8 cellular contexts compared by ENCODE assay signal in genomic region chr12:71439613-71440392, GRCh38. TPM values are rescaled to one million over a fixed set of nuclear protein-coding genes. Genes with fewer than 3 reads are reported as not detected.
DNase-seq lines count a peak whose midpoint lies in the region; ATAC-seq and TF ChIP-seq lines count a peak whose summit lies in the region.

Gene LGR5, plus strand, starts transcription at chr12:71439798. Its CDS starts 283 bp downstream, at chr12:71440081.

- TF ChIP-seq POLR2A in body of pancreas (IDR thresholded peaks at IDR 0.05) (no peak), gastrocnemius medialis (IDR thresholded peaks at IDR 0.05) (peak in 1 of 2 donors; percentile 42)

- H3K4me2 ChIP-seq in OCI-LY7 (ENCODE audit: low read length), result no peak within 1 kb of the TSS

- no peak within 1 kb of the TSS for H2AFZ ChIP-seq in OCI-LY7 (ENCODE audit: low read length)

- H3K4me1 ChIP-seq in body of pancreas, result peaks cover 29% of the 10 kb centered on the region
- peaks cover 13 to 29% of the 10 kb centered on the region in 2 donors for H3K4me1 ChIP-seq in gastrocnemius medialis
- no peaks in the 10 kb centered on the region for H3K4me1 ChIP-seq in OCI-LY7 (ENCODE audit: insufficient read depth, low read length, poor library complexity, severe bottlenecking)

- H3K36me3 ChIP-seq in body of pancreas (replicated peaks in 1 of 2; ENCODE audit: insufficient read depth in 1 of 2, low read depth in 2 of 2) (no peaks in the 10 kb centered on the region), gastrocnemius medialis (no peaks in the 10 kb centered on the region), OCI-LY7 (ENCODE audit: insufficient read depth, low read length) (no peaks in the 10 kb centered on the region)

- no TSS peak for BruUV-seq in OCI-LY7 (replicated peaks; lab: Mats Ljungman, UMichigan)

- intact Hi-C loops in body of pancreas (cut with DNase I), result no loop called here
- intact Hi-C loops in gastrocnemius medialis (cut with DNase I; ENCODE audit: low total_unique reads), result loop anchor here (1.0 kb wide), 1 partner anchor 25 kb away; no protein-coding TSS in a partner anchor
- intact Hi-C loops in OCI-LY7 (cut with micrococcal nuclease; ENCODE audit: unreplicated experiment), result no loop called here

- H3K27ac ChIP-seq in AG04450 (ENCODE audit: low read depth, low read length), result no peak within 1 kb of the TSS
- H3K27ac ChIP-seq in body of pancreas, result no peak within 1 kb of the TSS
- H3K27ac ChIP-seq in gastrocnemius medialis, result peak within 1 kb of the TSS; percentile 70 to 82 (median 71)
- no peak within 1 kb of the TSS for H3K27ac ChIP-seq in OCI-LY7 (ENCODE audit: low read depth, low read length, poor library complexity, severe bottlenecking)

- CTCF ChIA-PET in AG04450 (lab: Charles Lee), result no interaction called here
- CTCF ChIA-PET in OCI-LY7 (lab: Charles Lee; ENCODE audit: unreplicated experiment), result no interaction called here

- no peaks in the 10 kb centered on the region for H3K9me2 ChIP-seq in OCI-LY7 (ENCODE audit: insufficient read depth, low read length)

- H3K27me3 ChIP-seq in AG04450 (ENCODE audit: control insufficient read depth, insufficient read depth, low read length) (peaks cover 38% of the 10 kb centered on the region), body of pancreas (peaks cover 0 to 15% of the 10 kb centered on the region in 2 donors), gastrocnemius medialis (peaks cover 0 to 6% (median 0%) of the 10 kb centered on the region in 3 donors)

- no peaks in the 10 kb centered on the region for H4K20me1 ChIP-seq in OCI-LY7 (ENCODE audit: insufficient read depth, low read length)

- ATAC-seq in GM19351 (IDR thresholded peaks at IDR 0.05; ENCODE audit: unreplicated experiment), result peak; percentile 53
- ATAC-seq in body of pancreas, result peak; percentile 53
- ATAC-seq in gastrocnemius medialis, result peak; percentile 27 to 62
- no peak for ATAC-seq in HG03039 (IDR thresholded peaks at IDR 0.05; ENCODE audit: unreplicated experiment)

- WGBS in body of pancreas, 2 donors, result 1 to 4% methylated on average over 5 to 71 of the region's 71 CpGs

- H3K9me3 ChIP-seq in AG04450 (ENCODE audit: control insufficient read depth, insufficient read depth, low read length) (no peaks in the 10 kb centered on the region; the same call in 1 of the 2 replicates), body of pancreas (peaks cover 0 to 11% (median 0%) of the 10 kb centered on the region in 3 donors), iPS-18c (ENCODE audit: control insufficient read depth, insufficient read depth, low read length) (peaks cover 6% of the 10 kb centered on the region), gastrocnemius medialis (no peaks in the 10 kb centered on the region), OCI-LY7 (ENCODE audit: low read length) (0 out of 2 replicates have a peak, but pooled peaks cover 4% of the 10 kb centered on the region)

- H3K79me2 ChIP-seq in OCI-LY7 (ENCODE audit: insufficient read depth, low read depth, low read length), result no peaks in the 10 kb centered on the region

- in situ Hi-C loops in gastrocnemius medialis (cut with MboI; ENCODE audit: low sequenced_read_pairs in 4 of 4), result no loop called here

- DNase-seq in AG04450 (ENCODE audit: low read depth, low spot score), result no peak
- peak; percentile 39 for DNase-seq in NCI-H345 treated with DMSO at 0.1 percent for 48 hours (lab: John Stamatoyannopoulos, UW; ENCODE audit: unreplicated experiment)
- DNase-seq in body of pancreas, result peak in 2 of 4 donors; percentile 10 to 26
- DNase-seq in gastrocnemius medialis, result peak in 1 of 2 donors; percentile 30
- DNase-seq in OCI-LY7 (ENCODE audit: low spot score), result no peak

- POLR2A ChIA-PET in AG04450 (lab: Yijun Ruan, JAX) (no interaction called here), OCI-LY7 (lab: Charles Lee) (no interaction called here)

- no peak for TF ChIP-seq CTCF in AG04450 (IDR thresholded peaks at IDR 0.05; ENCODE audit: low read depth, low read length)
- no peak for TF ChIP-seq CTCF in body of pancreas (IDR thresholded peaks at IDR 0.05)
- no peak for TF ChIP-seq CTCF in gastrocnemius medialis (IDR thresholded peaks at IDR 0.05 in 4 of 5, conservative IDR thresholded peaks at IDR 0.05 in 1 of 5)
- TF ChIP-seq CTCF in OCI-LY7 (conservative IDR thresholded peaks at IDR 0.05; ENCODE audit: low read length), result no peak

- peak within 1 kb of the TSS; percentile 44 for H3K4me3 ChIP-seq in AG04450 (ENCODE audit: low read depth, low read length)
- H3K4me3 ChIP-seq in body of pancreas, result peak within 1 kb of the TSS in 1 of 2 donors; percentile 8
- H3K4me3 ChIP-seq in iPS-18c (ENCODE audit: insufficient read depth, low read depth, low read length), result peak within 1 kb of the TSS; percentile 68
- H3K4me3 ChIP-seq in gastrocnemius medialis, result peak within 1 kb of the TSS; percentile 52 to 67 (median 66)
- H3K4me3 ChIP-seq in OCI-LY7 (ENCODE audit: low read depth, low read length, poor library complexity, severe bottlenecking), result no peak within 1 kb of the TSS

RNA-seq across cellular contexts. Expression of gene LGR5, which starts in this region (rescaled TPM):
- polyA plus RNA-seq in AG04450 (2011; rRNA removed), result not detected in 2 replicates
- 0.09 TPM in 1 of 2 replicates, not detected in the other for polyA minus RNA-seq in AG04450 (2011; rRNA and poly(A)+ RNA removed)
- under 1 TPM in 1 of 2 donors, not detected in 1; 0.52 TPM for total RNA-seq in body of pancreas
- total RNA-seq in gastrocnemius medialis, result 10 to 100 TPM in 2 of 4 donors, 1 to 10 TPM in 2; 8.7 to 40.1 (median 24.3) TPM
- total RNA-seq in OCI-LY7 (2014; rRNA removed; shearing (Covaris generic)), result not detected in 2 replicates
- total RNA-seq in OCI-LY7 (2022), result 0.51 TPM in 1 of 2 replicates, not detected in the other

Comparison
In these comparisons a context has a peak if more than half of its experiments do, and no peak if none do; other contexts are left out.
1. RNA of gene LGR5 (total RNA-seq): 8.7 to 40.1 TPM in gastrocnemius medialis; 0.52 TPM in body of pancreas and 0.51 TPM in OCI-LY7; every median in the first group is over 4 times any median in the second.
2. Peak in ATAC-seq in body of pancreas; RNA of the gene not detected or under 1 TPM.
3. H3K27ac ChIP-seq: peak in gastrocnemius medialis (4 of 4); none in AG04450 (single experiment), body of pancreas (0 of 4) and OCI-LY7 (single experiment).